1 cellular context compared by ENCODE assay signal in the genomic region with DNA sequence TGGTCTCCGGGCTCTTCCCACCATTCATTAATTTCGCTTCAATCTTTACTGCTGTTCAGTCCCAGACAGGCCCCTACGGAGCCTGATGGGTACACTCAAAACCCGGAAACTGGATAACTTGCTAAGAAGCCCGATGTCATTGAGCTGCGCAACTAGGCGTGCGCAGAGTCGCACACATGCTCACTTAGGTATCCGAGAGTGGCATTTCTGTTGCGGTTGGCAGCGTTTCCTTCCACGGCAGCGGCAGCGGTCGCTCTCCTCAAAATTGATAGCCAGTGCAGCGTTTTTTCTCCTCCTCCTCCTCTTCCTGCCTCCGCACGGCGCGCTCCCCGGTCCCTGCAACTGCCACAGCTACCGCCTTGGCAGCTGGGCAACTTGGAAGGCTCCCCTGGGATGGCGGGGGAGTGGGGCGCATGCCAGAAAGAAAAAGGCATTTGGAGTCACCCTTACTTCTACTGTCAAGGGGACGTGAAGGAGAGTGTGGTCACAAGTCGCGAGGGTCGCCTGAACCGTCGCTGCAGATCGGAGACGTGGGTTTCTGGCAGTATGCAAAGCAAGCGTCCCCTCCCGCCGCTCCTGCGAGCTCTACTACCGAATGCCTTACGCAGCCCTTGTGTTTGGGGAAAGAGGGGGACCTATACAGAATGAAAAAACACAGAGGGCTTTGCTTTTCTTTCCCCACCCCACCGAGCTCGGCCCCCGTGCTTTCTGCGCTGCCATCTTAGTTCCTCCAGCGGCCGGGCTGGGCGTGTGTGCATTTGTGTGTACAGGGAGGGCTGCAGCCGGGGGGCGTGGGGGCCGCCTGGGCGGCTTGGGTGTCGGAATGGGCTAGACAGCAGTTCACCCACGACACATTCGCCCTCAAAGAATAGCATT.
TF ChIP-seq lines count a peak whose summit lies in the region.

No MANE protein-coding gene starts in this region.

TF ChIP-seq in HepG2, 621 proteins besides CTCF, POLR2A, EP300 and RAD21 (continued from another document and continues in another):
- TF ChIP-seq, protein P1, sequence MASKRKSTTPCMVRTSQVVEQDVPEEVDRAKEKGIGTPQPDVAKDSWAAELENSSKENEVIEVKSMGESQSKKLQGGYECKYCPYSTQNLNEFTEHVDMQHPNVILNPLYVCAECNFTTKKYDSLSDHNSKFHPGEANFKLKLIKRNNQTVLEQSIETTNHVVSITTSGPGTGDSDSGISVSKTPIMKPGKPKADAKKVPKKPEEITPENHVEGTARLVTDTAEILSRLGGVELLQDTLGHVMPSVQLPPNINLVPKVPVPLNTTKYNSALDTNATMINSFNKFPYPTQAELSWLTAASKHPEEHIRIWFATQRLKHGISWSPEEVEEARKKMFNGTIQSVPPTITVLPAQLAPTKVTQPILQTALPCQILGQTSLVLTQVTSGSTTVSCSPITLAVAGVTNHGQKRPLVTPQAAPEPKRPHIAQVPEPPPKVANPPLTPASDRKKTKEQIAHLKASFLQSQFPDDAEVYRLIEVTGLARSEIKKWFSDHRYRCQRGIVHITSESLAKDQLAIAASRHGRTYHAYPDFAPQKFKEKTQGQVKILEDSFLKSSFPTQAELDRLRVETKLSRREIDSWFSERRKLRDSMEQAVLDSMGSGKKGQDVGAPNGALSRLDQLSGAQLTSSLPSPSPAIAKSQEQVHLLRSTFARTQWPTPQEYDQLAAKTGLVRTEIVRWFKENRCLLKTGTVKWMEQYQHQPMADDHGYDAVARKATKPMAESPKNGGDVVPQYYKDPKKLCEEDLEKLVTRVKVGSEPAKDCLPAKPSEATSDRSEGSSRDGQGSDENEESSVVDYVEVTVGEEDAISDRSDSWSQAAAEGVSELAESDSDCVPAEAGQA (IDR thresholded peaks at IDR 0.05; ENCODE audit: low read depth), result 0 out of 2 replicates have a peak, but pooled peaks have one; percentile 39
- TF ChIP-seq, protein P1 (CRISPR knock-in tag; IDR thresholded peaks at IDR 0.05; ENCODE audit: borderline replicate concordance), result no peak
- TF ChIP-seq ZBTB21 (CRISPR knock-in tag; IDR thresholded peaks at IDR 0.05) (no peak), GPN1 (CRISPR knock-in tag; IDR thresholded peaks at IDR 0.05; ENCODE audit: borderline replicate concordance) (no peak), ZNF564 (CRISPR knock-in tag; IDR thresholded peaks at IDR 0.05) (no peak), NONO (IDR thresholded peaks at IDR 0.05) (no peak), NONO (CRISPR knock-in tag; conservative IDR thresholded peaks at IDR 0.05) (0 out of 2 replicates have a peak, but pooled peaks have one; percentile 45), SNAPC2 (CRISPR knock-in tag; IDR thresholded peaks at IDR 0.05) (no peak), ZSCAN31 (CRISPR knock-in tag; IDR thresholded peaks at IDR 0.05; ENCODE audit: low read depth) (peak; percentile 69), TOE1 (CRISPR knock-in tag; IDR thresholded peaks at IDR 0.05) (no peak), BCL6 (CRISPR knock-in tag; IDR thresholded peaks at IDR 0.05) (no peak), PLRG1 (conservative IDR thresholded peaks at IDR 0.05) (no peak), ZNF20 (CRISPR knock-in tag; IDR thresholded peaks at IDR 0.05) (no peak)
- TF ChIP-seq, protein P2, sequence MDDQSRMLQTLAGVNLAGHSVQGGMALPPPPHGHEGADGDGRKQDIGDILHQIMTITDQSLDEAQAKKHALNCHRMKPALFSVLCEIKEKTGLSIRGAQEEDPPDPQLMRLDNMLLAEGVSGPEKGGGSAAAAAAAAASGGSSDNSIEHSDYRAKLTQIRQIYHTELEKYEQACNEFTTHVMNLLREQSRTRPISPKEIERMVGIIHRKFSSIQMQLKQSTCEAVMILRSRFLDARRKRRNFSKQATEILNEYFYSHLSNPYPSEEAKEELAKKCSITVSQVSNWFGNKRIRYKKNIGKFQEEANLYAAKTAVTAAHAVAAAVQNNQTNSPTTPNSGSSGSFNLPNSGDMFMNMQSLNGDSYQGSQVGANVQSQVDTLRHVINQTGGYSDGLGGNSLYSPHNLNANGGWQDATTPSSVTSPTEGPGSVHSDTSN (CRISPR knock-in tag; IDR thresholded peaks at IDR 0.05; ENCODE audit: borderline replicate concordance), result no peak
- TF ChIP-seq, protein P3, sequence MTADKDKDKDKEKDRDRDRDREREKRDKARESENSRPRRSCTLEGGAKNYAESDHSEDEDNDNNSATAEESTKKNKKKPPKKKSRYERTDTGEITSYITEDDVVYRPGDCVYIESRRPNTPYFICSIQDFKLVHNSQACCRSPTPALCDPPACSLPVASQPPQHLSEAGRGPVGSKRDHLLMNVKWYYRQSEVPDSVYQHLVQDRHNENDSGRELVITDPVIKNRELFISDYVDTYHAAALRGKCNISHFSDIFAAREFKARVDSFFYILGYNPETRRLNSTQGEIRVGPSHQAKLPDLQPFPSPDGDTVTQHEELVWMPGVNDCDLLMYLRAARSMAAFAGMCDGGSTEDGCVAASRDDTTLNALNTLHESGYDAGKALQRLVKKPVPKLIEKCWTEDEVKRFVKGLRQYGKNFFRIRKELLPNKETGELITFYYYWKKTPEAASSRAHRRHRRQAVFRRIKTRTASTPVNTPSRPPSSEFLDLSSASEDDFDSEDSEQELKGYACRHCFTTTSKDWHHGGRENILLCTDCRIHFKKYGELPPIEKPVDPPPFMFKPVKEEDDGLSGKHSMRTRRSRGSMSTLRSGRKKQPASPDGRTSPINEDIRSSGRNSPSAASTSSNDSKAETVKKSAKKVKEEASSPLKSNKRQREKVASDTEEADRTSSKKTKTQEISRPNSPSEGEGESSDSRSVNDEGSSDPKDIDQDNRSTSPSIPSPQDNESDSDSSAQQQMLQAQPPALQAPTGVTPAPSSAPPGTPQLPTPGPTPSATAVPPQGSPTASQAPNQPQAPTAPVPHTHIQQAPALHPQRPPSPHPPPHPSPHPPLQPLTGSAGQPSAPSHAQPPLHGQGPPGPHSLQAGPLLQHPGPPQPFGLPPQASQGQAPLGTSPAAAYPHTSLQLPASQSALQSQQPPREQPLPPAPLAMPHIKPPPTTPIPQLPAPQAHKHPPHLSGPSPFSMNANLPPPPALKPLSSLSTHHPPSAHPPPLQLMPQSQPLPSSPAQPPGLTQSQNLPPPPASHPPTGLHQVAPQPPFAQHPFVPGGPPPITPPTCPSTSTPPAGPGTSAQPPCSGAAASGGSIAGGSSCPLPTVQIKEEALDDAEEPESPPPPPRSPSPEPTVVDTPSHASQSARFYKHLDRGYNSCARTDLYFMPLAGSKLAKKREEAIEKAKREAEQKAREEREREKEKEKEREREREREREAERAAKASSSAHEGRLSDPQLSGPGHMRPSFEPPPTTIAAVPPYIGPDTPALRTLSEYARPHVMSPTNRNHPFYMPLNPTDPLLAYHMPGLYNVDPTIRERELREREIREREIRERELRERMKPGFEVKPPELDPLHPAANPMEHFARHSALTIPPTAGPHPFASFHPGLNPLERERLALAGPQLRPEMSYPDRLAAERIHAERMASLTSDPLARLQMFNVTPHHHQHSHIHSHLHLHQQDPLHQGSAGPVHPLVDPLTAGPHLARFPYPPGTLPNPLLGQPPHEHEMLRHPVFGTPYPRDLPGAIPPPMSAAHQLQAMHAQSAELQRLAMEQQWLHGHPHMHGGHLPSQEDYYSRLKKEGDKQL (CRISPR knock-in tag; IDR thresholded peaks at IDR 0.05; ENCODE audit: low read depth), result no peak
- TF ChIP-seq, protein P4, sequence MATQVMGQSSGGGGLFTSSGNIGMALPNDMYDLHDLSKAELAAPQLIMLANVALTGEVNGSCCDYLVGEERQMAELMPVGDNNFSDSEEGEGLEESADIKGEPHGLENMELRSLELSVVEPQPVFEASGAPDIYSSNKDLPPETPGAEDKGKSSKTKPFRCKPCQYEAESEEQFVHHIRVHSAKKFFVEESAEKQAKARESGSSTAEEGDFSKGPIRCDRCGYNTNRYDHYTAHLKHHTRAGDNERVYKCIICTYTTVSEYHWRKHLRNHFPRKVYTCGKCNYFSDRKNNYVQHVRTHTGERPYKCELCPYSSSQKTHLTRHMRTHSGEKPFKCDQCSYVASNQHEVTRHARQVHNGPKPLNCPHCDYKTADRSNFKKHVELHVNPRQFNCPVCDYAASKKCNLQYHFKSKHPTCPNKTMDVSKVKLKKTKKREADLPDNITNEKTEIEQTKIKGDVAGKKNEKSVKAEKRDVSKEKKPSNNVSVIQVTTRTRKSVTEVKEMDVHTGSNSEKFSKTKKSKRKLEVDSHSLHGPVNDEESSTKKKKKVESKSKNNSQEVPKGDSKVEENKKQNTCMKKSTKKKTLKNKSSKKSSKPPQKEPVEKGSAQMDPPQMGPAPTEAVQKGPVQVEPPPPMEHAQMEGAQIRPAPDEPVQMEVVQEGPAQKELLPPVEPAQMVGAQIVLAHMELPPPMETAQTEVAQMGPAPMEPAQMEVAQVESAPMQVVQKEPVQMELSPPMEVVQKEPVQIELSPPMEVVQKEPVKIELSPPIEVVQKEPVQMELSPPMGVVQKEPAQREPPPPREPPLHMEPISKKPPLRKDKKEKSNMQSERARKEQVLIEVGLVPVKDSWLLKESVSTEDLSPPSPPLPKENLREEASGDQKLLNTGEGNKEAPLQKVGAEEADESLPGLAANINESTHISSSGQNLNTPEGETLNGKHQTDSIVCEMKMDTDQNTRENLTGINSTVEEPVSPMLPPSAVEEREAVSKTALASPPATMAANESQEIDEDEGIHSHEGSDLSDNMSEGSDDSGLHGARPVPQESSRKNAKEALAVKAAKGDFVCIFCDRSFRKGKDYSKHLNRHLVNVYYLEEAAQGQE (IDR thresholded peaks at IDR 0.05; ENCODE audit: borderline replicate concordance in 1 of 2, low read depth in 1 of 2, low read length in 2 of 2), result no peak
- TF ChIP-seq, protein P5, sequence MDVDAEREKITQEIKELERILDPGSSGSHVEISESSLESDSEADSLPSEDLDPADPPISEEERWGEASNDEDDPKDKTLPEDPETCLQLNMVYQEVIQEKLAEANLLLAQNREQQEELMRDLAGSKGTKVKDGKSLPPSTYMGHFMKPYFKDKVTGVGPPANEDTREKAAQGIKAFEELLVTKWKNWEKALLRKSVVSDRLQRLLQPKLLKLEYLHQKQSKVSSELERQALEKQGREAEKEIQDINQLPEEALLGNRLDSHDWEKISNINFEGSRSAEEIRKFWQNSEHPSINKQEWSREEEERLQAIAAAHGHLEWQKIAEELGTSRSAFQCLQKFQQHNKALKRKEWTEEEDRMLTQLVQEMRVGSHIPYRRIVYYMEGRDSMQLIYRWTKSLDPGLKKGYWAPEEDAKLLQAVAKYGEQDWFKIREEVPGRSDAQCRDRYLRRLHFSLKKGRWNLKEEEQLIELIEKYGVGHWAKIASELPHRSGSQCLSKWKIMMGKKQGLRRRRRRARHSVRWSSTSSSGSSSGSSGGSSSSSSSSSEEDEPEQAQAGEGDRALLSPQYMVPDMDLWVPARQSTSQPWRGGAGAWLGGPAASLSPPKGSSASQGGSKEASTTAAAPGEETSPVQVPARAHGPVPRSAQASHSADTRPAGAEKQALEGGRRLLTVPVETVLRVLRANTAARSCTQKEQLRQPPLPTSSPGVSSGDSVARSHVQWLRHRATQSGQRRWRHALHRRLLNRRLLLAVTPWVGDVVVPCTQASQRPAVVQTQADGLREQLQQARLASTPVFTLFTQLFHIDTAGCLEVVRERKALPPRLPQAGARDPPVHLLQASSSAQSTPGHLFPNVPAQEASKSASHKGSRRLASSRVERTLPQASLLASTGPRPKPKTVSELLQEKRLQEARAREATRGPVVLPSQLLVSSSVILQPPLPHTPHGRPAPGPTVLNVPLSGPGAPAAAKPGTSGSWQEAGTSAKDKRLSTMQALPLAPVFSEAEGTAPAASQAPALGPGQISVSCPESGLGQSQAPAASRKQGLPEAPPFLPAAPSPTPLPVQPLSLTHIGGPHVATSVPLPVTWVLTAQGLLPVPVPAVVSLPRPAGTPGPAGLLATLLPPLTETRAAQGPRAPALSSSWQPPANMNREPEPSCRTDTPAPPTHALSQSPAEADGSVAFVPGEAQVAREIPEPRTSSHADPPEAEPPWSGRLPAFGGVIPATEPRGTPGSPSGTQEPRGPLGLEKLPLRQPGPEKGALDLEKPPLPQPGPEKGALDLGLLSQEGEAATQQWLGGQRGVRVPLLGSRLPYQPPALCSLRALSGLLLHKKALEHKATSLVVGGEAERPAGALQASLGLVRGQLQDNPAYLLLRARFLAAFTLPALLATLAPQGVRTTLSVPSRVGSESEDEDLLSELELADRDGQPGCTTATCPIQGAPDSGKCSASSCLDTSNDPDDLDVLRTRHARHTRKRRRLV (CRISPR knock-in tag; IDR thresholded peaks at IDR 0.05), result 0 out of 2 replicates have a peak, but pooled peaks have one; percentile 44
- TF ChIP-seq, protein P6, sequence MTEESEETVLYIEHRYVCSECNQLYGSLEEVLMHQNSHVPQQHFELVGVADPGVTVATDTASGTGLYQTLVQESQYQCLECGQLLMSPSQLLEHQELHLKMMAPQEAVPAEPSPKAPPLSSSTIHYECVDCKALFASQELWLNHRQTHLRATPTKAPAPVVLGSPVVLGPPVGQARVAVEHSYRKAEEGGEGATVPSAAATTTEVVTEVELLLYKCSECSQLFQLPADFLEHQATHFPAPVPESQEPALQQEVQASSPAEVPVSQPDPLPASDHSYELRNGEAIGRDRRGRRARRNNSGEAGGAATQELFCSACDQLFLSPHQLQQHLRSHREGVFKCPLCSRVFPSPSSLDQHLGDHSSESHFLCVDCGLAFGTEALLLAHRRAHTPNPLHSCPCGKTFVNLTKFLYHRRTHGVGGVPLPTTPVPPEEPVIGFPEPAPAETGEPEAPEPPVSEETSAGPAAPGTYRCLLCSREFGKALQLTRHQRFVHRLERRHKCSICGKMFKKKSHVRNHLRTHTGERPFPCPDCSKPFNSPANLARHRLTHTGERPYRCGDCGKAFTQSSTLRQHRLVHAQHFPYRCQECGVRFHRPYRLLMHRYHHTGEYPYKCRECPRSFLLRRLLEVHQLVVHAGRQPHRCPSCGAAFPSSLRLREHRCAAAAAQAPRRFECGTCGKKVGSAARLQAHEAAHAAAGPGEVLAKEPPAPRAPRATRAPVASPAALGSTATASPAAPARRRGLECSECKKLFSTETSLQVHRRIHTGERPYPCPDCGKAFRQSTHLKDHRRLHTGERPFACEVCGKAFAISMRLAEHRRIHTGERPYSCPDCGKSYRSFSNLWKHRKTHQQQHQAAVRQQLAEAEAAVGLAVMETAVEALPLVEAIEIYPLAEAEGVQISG (CRISPR knock-in tag; IDR thresholded peaks at IDR 0.05), result peak; percentile 54; the same call in 1 of the 2 replicates
